8 cellular contexts compared by ENCODE assay signal in genomic region chr9:127311239-127311741, GRCh38. TPM values are rescaled to one million over a fixed set of nuclear protein-coding genes. Genes with fewer than 3 reads are reported as not detected.
A peak's percentile ranks its signal among the peaks of the same experiment; 100 is the strongest.
DNase-seq lines count a peak whose midpoint lies in the region; ATAC-seq and TF ChIP-seq lines count a peak whose summit lies in the region.

No MANE protein-coding gene starts in this region.

- peak; percentile 46 for TF ChIP-seq RAD21 in Ishikawa (IDR thresholded peaks at IDR 0.05; ENCODE audit: low read depth)

- CTCF ChIA-PET in CD8-positive, alpha-beta memory T cell (lab: Charles Lee), result interaction anchor here (0.8 kb wide), 1 partner anchor 38 kb away, joined by 3 read pairs; no protein-coding TSS in a partner anchor

- POLR2A ChIA-PET in CD8-positive, alpha-beta memory T cell (lab: Charles Lee), result interaction anchor here (0.7 kb wide), 1 partner anchor 140 kb away, joined by 3 read pairs; no protein-coding TSS in a partner anchor

- no peak for TF ChIP-seq EP300 in Ishikawa (IDR thresholded peaks at IDR 0.05; ENCODE audit: borderline replicate concordance)

- H3K27ac ChIP-seq in CD8-positive, alpha-beta memory T cell (ENCODE audit: low read depth, low read length), result no peak overlapping the region

- no peak overlapping the region for H3K27ac Mint-ChIP-seq in CD8-positive, alpha-beta memory T cell

- no peaks in the 10 kb centered on the region for H3K9me3 Mint-ChIP-seq in CD8-positive, alpha-beta memory T cell

- no peak overlapping the region for H3K4me3 Mint-ChIP-seq in CD8-positive, alpha-beta memory T cell

- ATAC-seq in HG03175 (IDR thresholded peaks at IDR 0.05; ENCODE audit: unreplicated experiment), result no peak
- no peak for ATAC-seq in HG03565 (IDR thresholded peaks at IDR 0.05; ENCODE audit: unreplicated experiment)
- no peak for ATAC-seq in HG03432 (IDR thresholded peaks at IDR 0.05; ENCODE audit: unreplicated experiment)

- no peaks in the 10 kb centered on the region for H3K36me3 ChIP-seq in CD8-positive, alpha-beta memory T cell (ENCODE audit: insufficient read depth, low read length)

- no peaks in the 10 kb centered on the region for H3K27me3 ChIP-seq in CD8-positive, alpha-beta memory T cell (ENCODE audit: insufficient read depth, low read length, poor library complexity, severe bottlenecking)

- H3K27me3 Mint-ChIP-seq in CD8-positive, alpha-beta memory T cell, result peaks cover 3 to 12% of the 10 kb centered on the region in 2 donors

- peak; percentile 63 for TF ChIP-seq CTCF in fibroblast of villous mesenchyme (IDR thresholded peaks at IDR 0.05; ENCODE audit: insufficient read depth, low read depth, low read length)

- H3K9me3 ChIP-seq in CD8-positive, alpha-beta memory T cell (ENCODE audit: low read length), result no peaks in the 10 kb centered on the region

- peaks cover 0 to 5% (median 0%) of the 10 kb centered on the region in 3 donors for H3K36me3 Mint-ChIP-seq in CD8-positive, alpha-beta memory T cell

- H3K4me1 Mint-ChIP-seq in CD8-positive, alpha-beta memory T cell, result no peaks in the 10 kb centered on the region

- no peaks in the 10 kb centered on the region for H3K4me1 ChIP-seq in CD8-positive, alpha-beta memory T cell (ENCODE audit: insufficient read depth, low read length)

- DNase-seq in CD8-positive, alpha-beta memory T cell, result peak in 4 of 5 donors; percentile 5 to 46 (median 12)
- DNase-seq in activated CD4-positive, alpha-beta T cell treated with anti-CD3 and anti-CD28 coated beads, Interleukin-2, amount 50 U/mL, for 4 hours, result peak; percentile 14 to 17
- DNase-seq in fibroblast of villous mesenchyme (ENCODE audit: low read depth), result peak; percentile 52
- peak; percentile 42 for DNase-seq in skeletal muscle cell (ENCODE audit: low read depth)

- H3K4me3 ChIP-seq in CD8-positive, alpha-beta memory T cell (ENCODE audit: low read length), result no peak overlapping the region
- no peak overlapping the region for H3K4me3 ChIP-seq in fibroblast of villous mesenchyme (ENCODE audit: low read depth, low read length)
- no peak overlapping the region for H3K4me3 ChIP-seq in skeletal muscle cell (ENCODE audit: low read depth, low read length)

TF ChIP-seq in Ishikawa, 13 proteins besides CTCF, POLR2A, EP300 and RAD21:
- no peak for TF ChIP-seq MAX (IDR thresholded peaks at IDR 0.05)
- no peak for TF ChIP-seq NFIC (IDR thresholded peaks at IDR 0.05)
- TF ChIP-seq FOXM1 (IDR thresholded peaks at IDR 0.05; ENCODE audit: borderline replicate concordance, low read depth), result no peak
- TF ChIP-seq CEBPB (IDR thresholded peaks at IDR 0.05), result no peak
- no peak for TF ChIP-seq ZBTB7A (IDR thresholded peaks at IDR 0.05; ENCODE audit: low read depth)
- no peak for TF ChIP-seq EGR1 (IDR thresholded peaks at IDR 0.05)
- TF ChIP-seq TEAD4 (IDR thresholded peaks at IDR 0.05), result no peak
- TF ChIP-seq TAF1 (IDR thresholded peaks at IDR 0.05; ENCODE audit: low read depth), result no peak
- no peak for TF ChIP-seq USF1 (IDR thresholded peaks at IDR 0.05)
- TF ChIP-seq CREB1 (IDR thresholded peaks at IDR 0.05; ENCODE audit: low read depth), result no peak
- TF ChIP-seq REST (IDR thresholded peaks at IDR 0.05; ENCODE audit: low read depth), result no peak
- no peak for TF ChIP-seq TCF12 (IDR thresholded peaks at IDR 0.05; ENCODE audit: low read depth)
- no peak for TF ChIP-seq YY1 (IDR thresholded peaks at IDR 0.05; ENCODE audit: low read depth)
TF ChIP-seq in Ishikawa: peak in this region for 0.

RNA-seq across cellular contexts. Expression of gene GARNL3, which starts 46.7 kb away (rescaled TPM):
- total RNA-seq in CD8-positive, alpha-beta memory T cell, result 1 to 10 TPM; 2.5 to 3.5 TPM
- 0.25 TPM for polyA plus RNA-seq in CD8-positive, alpha-beta memory T cell
- total RNA-seq in fibroblast of villous mesenchyme, result 0.86 and 1.3 TPM in 2 replicates
